In genomic region chr15:71526061-71526460, GRCh38 we compare ENCODE assay signal across 17 cellular contexts.
DNase-seq lines count a peak whose midpoint lies in the region; ATAC-seq and TF ChIP-seq lines count a peak whose summit lies in the region.
"Had no signal": no experiment of that assay in that cellular context is flagged by ENCODE, and none has a peak within 500 bp of the region (broad histone marks: within the 10 kb centered on the region; RNA-seq: fewer than 3 reads in every experiment).

No MANE protein-coding gene starts in this region.

- H3K4me3 ChIP-seq in SK-N-MC (peak overlapping the region; percentile 11; the same call in 1 of the 2 replicates), fibroblast of lung (replicated peaks in 1 of 4; ENCODE audit: control extremely low read depth in 1 of 4, insufficient read depth in 1 of 4, low read depth in 3 of 4, low read length in 4 of 4) (peak overlapping the region in 1 of 4 experiments; percentile 2)
- H3K4me3 ChIP-seq: heart right ventricle had no signal

- no peaks in the 10 kb centered on the region for H3K9me3 Mint-ChIP-seq in nephron progenitor cell
- H3K9me3 Mint-ChIP-seq: activated B cell treated with CpG ODN at 0.5 μM for 24 hours; activated naive CD8-positive, alpha-beta T cell treated with anti-CD3 and anti-CD28 coated beads, Interleukin-2, amount 50 U/mL, for 24 hours; stimulated activated memory B cell treated with anti-CD40 and anti-IgM and Interleukin-4, amounts not matched to agents 10 μg/mL and 1 μg/mL and 100 μg/mL, for 72 hours had no signal

- peak; percentile 47 for DNase-seq in AG08395 (ENCODE audit: low spot score)
- no peak for DNase-seq in SK-N-MC (ENCODE audit: low read depth, low spot score)
- peak in 1 of 2 donors; percentile 75 for DNase-seq in fibroblast of lung (ENCODE audit: low read depth in 2 of 2)
- DNase-seq in nephron progenitor cell, result no peak
- DNase-seq in MV-4-11 (lab: John Stamatoyannopoulos, UW), result no peak
- no peak for DNase-seq in GM13977 (ENCODE audit: low spot score)
- no peak for DNase-seq in T-helper 17 cell
- DNase-seq in stimulated activated CD4-positive, alpha-beta T cell treated with anti-CD3 and anti-CD28 coated beads, Interleukin-1b, Interleukin-23, amount 100 ng/mL, for 48 hours, result no peak
- DNase-seq: activated B cell treated with CpG ODN at 0.5 μM for 24 hours; activated naive CD8-positive, alpha-beta T cell treated with anti-CD3 and anti-CD28 coated beads, Interleukin-2, amount 50 U/mL, for 24 hours; DMS153; heart right ventricle; KBM-7; NCI-H1930; NK-92 treated with Interleukin-12 subunit alpha and Interleukin-12 subunit beta, amount 100 ng/mL, for 24 hours; stimulated activated CD4-positive, alpha-beta T cell treated with anti-CD3 and anti-CD28 coated beads, Interleukin-4, amount 100 ng/mL, for 1 hour had no signal

- H3K9me3 ChIP-seq in SK-N-MC (ENCODE audit: low read depth, low read length) (no peaks in the 10 kb centered on the region), fibroblast of lung (ENCODE audit: control insufficient read depth, insufficient read depth, low read depth, low read length) (no peaks in the 10 kb centered on the region), T-helper 17 cell (ENCODE audit: control insufficient read depth, low read length, poor library complexity, severe bottlenecking) (no peaks in the 10 kb centered on the region)
- H3K9me3 ChIP-seq: heart right ventricle had no signal

- ATAC-seq in T-helper 17 cell, result no peak
- ATAC-seq: activated naive CD8-positive, alpha-beta T cell treated with anti-CD3 and anti-CD28 coated beads, Interleukin-2, amount 50 U/mL, for 24 hours; heart right ventricle; stimulated activated memory B cell treated with anti-CD40 and anti-IgM and Interleukin-4, amounts not matched to agents 10 μg/mL and 1 μg/mL and 100 μg/mL, for 72 hours had no signal

- H3K27ac ChIP-seq in SK-N-MC (no peak overlapping the region), fibroblast of lung (ENCODE audit: insufficient read depth, low read length) (no peak overlapping the region)

- H3K27me3 Mint-ChIP-seq in nephron progenitor cell (ENCODE audit: low read depth, poor library complexity) (peaks cover 11% of the 10 kb centered on the region), T-helper 17 cell (peaks cover 74% of the 10 kb centered on the region)

- H3K4me2 ChIP-seq in fibroblast of lung (ENCODE audit: extremely low read depth, insufficient read depth, low read length), result peak overlapping the region; percentile 46

- H4K20me1 ChIP-seq in fibroblast of lung (ENCODE audit: control insufficient read depth, extremely low read depth, insufficient read depth, low read length), result no peaks in the 10 kb centered on the region

- no peaks in the 10 kb centered on the region for H3K4me1 ChIP-seq in fibroblast of lung (ENCODE audit: control insufficient read depth, extremely low read depth, insufficient read depth, low read length)

- H3K36me3 ChIP-seq in SK-N-MC (ENCODE audit: insufficient read depth, low read length), result no peaks in the 10 kb centered on the region
- no peaks in the 10 kb centered on the region for H3K36me3 ChIP-seq in fibroblast of lung (ENCODE audit: control insufficient read depth, insufficient read depth, low read length)
- H3K36me3 ChIP-seq: heart right ventricle had no signal

- H3K4me1 Mint-ChIP-seq in nephron progenitor cell, result peaks cover 55% of the 10 kb centered on the region
- H3K4me1 Mint-ChIP-seq in T-helper 17 cell, result no peaks in the 10 kb centered on the region
- H3K4me1 Mint-ChIP-seq: activated B cell treated with CpG ODN at 0.5 μM for 24 hours; activated naive CD8-positive, alpha-beta T cell treated with anti-CD3 and anti-CD28 coated beads, Interleukin-2, amount 50 U/mL, for 24 hours; stimulated activated memory B cell treated with anti-CD40 and anti-IgM and Interleukin-4, amounts not matched to agents 10 μg/mL and 1 μg/mL and 100 μg/mL, for 72 hours had no signal

- no peak overlapping the region for H2AFZ ChIP-seq in fibroblast of lung (ENCODE audit: low read length)

- no peaks in the 10 kb centered on the region for H3K79me2 ChIP-seq in fibroblast of lung (ENCODE audit: control insufficient read depth, insufficient read depth, low read length)

- H3K36me3 Mint-ChIP-seq in nephron progenitor cell (ENCODE audit: low read depth) (peaks cover 4% of the 10 kb centered on the region), T-helper 17 cell (ENCODE audit: low read depth) (peaks cover 3% of the 10 kb centered on the region)
- H3K36me3 Mint-ChIP-seq: stimulated activated memory B cell treated with anti-CD40 and anti-IgM and Interleukin-4, amounts not matched to agents 10 μg/mL and 1 μg/mL and 100 μg/mL, for 72 hours had no signal

- H3K4me3 Mint-ChIP-seq in nephron progenitor cell (peak overlapping the region; percentile 6), T-helper 17 cell (no peak overlapping the region)
- H3K4me3 Mint-ChIP-seq: activated B cell treated with CpG ODN at 0.5 μM for 24 hours; activated naive CD8-positive, alpha-beta T cell treated with anti-CD3 and anti-CD28 coated beads, Interleukin-2, amount 50 U/mL, for 24 hours; stimulated activated memory B cell treated with anti-CD40 and anti-IgM and Interleukin-4, amounts not matched to agents 10 μg/mL and 1 μg/mL and 100 μg/mL, for 72 hours had no signal

- TF ChIP-seq CTCF in fibroblast of lung (conservative IDR thresholded peaks at IDR 0.05 in 1 of 2, IDR thresholded peaks at IDR 0.05 in 1 of 2; ENCODE audit: low read depth in 1 of 2, low read length in 2 of 2) (no peak), nephron progenitor cell (IDR thresholded peaks at IDR 0.05) (no peak), GM13977 (IDR thresholded peaks at IDR 0.05; ENCODE audit: extremely low read depth, insufficient read depth, missing control alignments) (no peak)

- H3K9ac ChIP-seq in SK-N-MC (ENCODE audit: insufficient read length) (no peak overlapping the region), fibroblast of lung (ENCODE audit: insufficient read depth, low read length) (no peak overlapping the region)

- peak overlapping the region; percentile 92 for H3K27ac Mint-ChIP-seq in nephron progenitor cell
- H3K27ac Mint-ChIP-seq in T-helper 17 cell, result no peak overlapping the region
- H3K27ac Mint-ChIP-seq: activated B cell treated with CpG ODN at 0.5 μM for 24 hours; activated naive CD8-positive, alpha-beta T cell treated with anti-CD3 and anti-CD28 coated beads, Interleukin-2, amount 50 U/mL, for 24 hours; stimulated activated memory B cell treated with anti-CD40 and anti-IgM and Interleukin-4, amounts not matched to agents 10 μg/mL and 1 μg/mL and 100 μg/mL, for 72 hours had no signal

- in situ Hi-C loops in GM13977 (cut with MboI; ENCODE audit: low pct_unique_long_range_greater_than_20kb, low sequenced_read_pairs, unreplicated experiment), result no loop called here

- no peaks in the 10 kb centered on the region for H3K27me3 ChIP-seq in fibroblast of lung (ENCODE audit: control insufficient read depth, insufficient read depth, low read length)
- H3K27me3 ChIP-seq: heart right ventricle had no signal
